In genomic region chr10:22992075-22992474, GRCh38 we compare ENCODE assay signal across 18 cellular contexts.
DNase-seq lines count a peak whose midpoint lies in the region; ATAC-seq and TF ChIP-seq lines count a peak whose summit lies in the region.
"Had no signal": no experiment of that assay in that cellular context is flagged by ENCODE, and none has a peak within 500 bp of the region (broad histone marks: within the 10 kb centered on the region; RNA-seq: fewer than 3 reads in every experiment).

No MANE protein-coding gene starts in this region.

- H3K4me1 ChIP-seq in MM.1S (ENCODE audit: low read length): peaks cover 18% of the 10 kb centered on the region
- H3K4me1 ChIP-seq: A549, neural progenitor cell, SJSA1, upper lobe of right lung had no signal

- H2AFZ ChIP-seq in MM.1S (ENCODE audit: low read length): peak overlapping the region; percentile 20; the same call in 1 of the 2 replicates
- H2AFZ ChIP-seq: neural progenitor cell had no signal

- H3K27ac Mint-ChIP-seq in activated naive CD8-positive, alpha-beta T cell treated with anti-CD3 and anti-CD28 coated beads, Interleukin-2, amount 50 U/mL, for 24 hours: no peak overlapping the region
- H3K27ac Mint-ChIP-seq: dendritic cell treated with granulocyte-macrophage colony-stimulating factor and Interleukin-4, amounts not matched to agents 40 ng/mL and 50 ng/mL, for 4 days; neural progenitor cell had no signal

- peaks cover 12% of the 10 kb centered on the region for H3K4me1 Mint-ChIP-seq in activated naive CD8-positive, alpha-beta T cell treated with anti-CD3 and anti-CD28 coated beads, Interleukin-2, amount 50 U/mL, for 24 hours

- no peaks in the 10 kb centered on the region for H3K36me3 ChIP-seq in MM.1S (replicated peaks; ENCODE audit: insufficient read depth, low read length)
- H3K36me3 ChIP-seq: adrenal gland, lower lobe of right lung, neural progenitor cell, SJSA1, upper lobe of right lung had no signal

- H3K4me3 Mint-ChIP-seq in activated naive CD8-positive, alpha-beta T cell treated with anti-CD3 and anti-CD28 coated beads, Interleukin-2, amount 50 U/mL, for 24 hours: no peak overlapping the region
- H3K4me3 Mint-ChIP-seq: dendritic cell treated with granulocyte-macrophage colony-stimulating factor and Interleukin-4, amounts not matched to agents 40 ng/mL and 50 ng/mL, for 4 days; neural progenitor cell had no signal

- peak overlapping the region; percentile 38 for H3K4me2 ChIP-seq in MM.1S (ENCODE audit: low read depth, low read length)
- H3K4me2 ChIP-seq: A549, neural progenitor cell had no signal

- H3K27me3 Mint-ChIP-seq in activated naive CD8-positive, alpha-beta T cell treated with anti-CD3 and anti-CD28 coated beads, Interleukin-2, amount 50 U/mL, for 24 hours: peaks cover 12% of the 10 kb centered on the region

- no peaks in the 10 kb centered on the region for H3K27me3 ChIP-seq in MM.1S (replicated peaks; ENCODE audit: insufficient read depth, low read length)
- H3K27me3 ChIP-seq: neural progenitor cell had no signal

- peaks cover 4% of the 10 kb centered on the region; the same call in 1 of the 2 replicates for H3F3A ChIP-seq in MM.1S (ENCODE audit: insufficient read depth, low read length)

- H3K79me2 ChIP-seq in MM.1S (ENCODE audit: low read length): no peaks in the 10 kb centered on the region

- TF ChIP-seq CTCF in GM13977 (IDR thresholded peaks at IDR 0.05; ENCODE audit: extremely low read depth, insufficient read depth, missing control alignments) (no peak), MM.1S (IDR thresholded peaks at IDR 0.05; ENCODE audit: low read length) (no peak)

- no peak overlapping the region for H3K9ac ChIP-seq in MM.1S (ENCODE audit: low read length)
- H3K9ac ChIP-seq: neural progenitor cell had no signal

- no peaks in the 10 kb centered on the region for H4K20me1 ChIP-seq in MM.1S (ENCODE audit: insufficient read depth, low read length)

- in situ Hi-C loops in GM13977 (cut with MboI; ENCODE audit: low pct_unique_long_range_greater_than_20kb, low sequenced_read_pairs, unreplicated experiment): loop anchor here (25.0 kb wide), 1 partner anchor 680 kb away; the partner anchor contains the start of genes BMI1 and COMMD3

- no peaks in the 10 kb centered on the region for H3K9me3 ChIP-seq in MM.1S (replicated peaks; ENCODE audit: insufficient read depth, low read length)
- H3K9me3 ChIP-seq: A549, adrenal gland, lower lobe of right lung, SJSA1, upper lobe of right lung had no signal

- H3K36me3 Mint-ChIP-seq in activated naive CD8-positive, alpha-beta T cell treated with anti-CD3 and anti-CD28 coated beads, Interleukin-2, amount 50 U/mL, for 24 hours (ENCODE audit: low read depth): no peaks in the 10 kb centered on the region
- H3K36me3 Mint-ChIP-seq: neural progenitor cell had no signal

- no peaks in the 10 kb centered on the region for H3K9me2 ChIP-seq in MM.1S (replicated peaks; ENCODE audit: insufficient read depth, low read length)

- no peaks in the 10 kb centered on the region for H3K9me3 Mint-ChIP-seq in activated naive CD8-positive, alpha-beta T cell treated with anti-CD3 and anti-CD28 coated beads, Interleukin-2, amount 50 U/mL, for 24 hours
- H3K9me3 Mint-ChIP-seq: dendritic cell treated with granulocyte-macrophage colony-stimulating factor and Interleukin-4, amounts not matched to agents 40 ng/mL and 50 ng/mL, for 4 days; neural progenitor cell had no signal

- H3K27ac ChIP-seq in MM.1S (ENCODE audit: low read length): peak overlapping the region; percentile 14; the same call in 1 of the 2 replicates
- H3K27ac ChIP-seq: A549, adrenal gland, lower lobe of right lung, neural progenitor cell, SJSA1, upper lobe of right lung had no signal

- DNase-seq in NCI-H1105 treated with DMSO at 0.1 percent for 48 hours (lab: John Stamatoyannopoulos, UW): peak; percentile 10
- no peak for DNase-seq in NCI-H1105 (lab: John Stamatoyannopoulos, UW)
- peak; percentile 53 for DNase-seq in GM13977 (ENCODE audit: low spot score)
- DNase-seq in MM.1S: peak; percentile 87
- DNase-seq in activated naive CD8-positive, alpha-beta T cell treated with anti-CD3 and anti-CD28 coated beads, Interleukin-2, amount 50 U/mL, for 24 hours: no peak
- DNase-seq in NCI-H2171 treated with DMSO at 0.1 percent for 48 hours (lab: John Stamatoyannopoulos, UW): no peak
- DNase-seq: adrenal gland, COR-L47, lower lobe of right lung, NCI-H1092, upper lobe of right lung had no signal

- H3K4me3 ChIP-seq in MM.1S (ENCODE audit: low read length): no peak overlapping the region
- H3K4me3 ChIP-seq: A549, adrenal gland, lower lobe of right lung, neural progenitor cell, SJSA1, upper lobe of right lung had no signal

- peak; percentile 46 for ATAC-seq in activated naive CD8-positive, alpha-beta T cell treated with anti-CD3 and anti-CD28 coated beads, Interleukin-2, amount 50 U/mL, for 24 hours
- ATAC-seq in GM21737 (IDR thresholded peaks at IDR 0.05; ENCODE audit: unreplicated experiment): no peak
- no peak for ATAC-seq in HG03108 (IDR thresholded peaks at IDR 0.05; ENCODE audit: unreplicated experiment)
- ATAC-seq: A549, HCT116, lower lobe of right lung, upper lobe of right lung had no signal

Comparison
In these comparisons a context has a peak if more than half of its experiments do, and no peak if none do; other contexts are left out.
1. DNase-seq: peak in NCI-H1105 treated with DMSO at 0.1 percent for 48 hours (single experiment), GM13977 (single experiment) and MM.1S (single experiment); none in NCI-H1105 (single experiment), activated naive CD8-positive, alpha-beta T cell treated with anti-CD3 and anti-CD28 coated beads, Interleukin-2, amount 50 U/mL, for 24 hours (single experiment) and NCI-H2171 treated with DMSO at 0.1 percent for 48 hours (single experiment).